ENCODE assay signal across 8 cellular contexts in genomic region chr13:114065926-114066774, GRCh38.
DNase-seq lines count a peak whose midpoint lies in the region; ATAC-seq and TF ChIP-seq lines count a peak whose summit lies in the region.

No MANE protein-coding gene starts in this region.

- no peaks in the 10 kb centered on the region for H3K9me2 ChIP-seq in OCI-LY1 (ENCODE audit: low read depth, low read length)

- H3K79me2 ChIP-seq in OCI-LY1 (ENCODE audit: insufficient read depth, low read length), result no peaks in the 10 kb centered on the region

- H3K36me3 ChIP-seq in GM06990 (ENCODE audit: control insufficient read depth, insufficient read depth, low read length) (no peaks in the 10 kb centered on the region; the same call in none of the 2 replicates), OCI-LY1 (ENCODE audit: insufficient read depth, low read length) (no peaks in the 10 kb centered on the region), ovary (no peaks in the 10 kb centered on the region)

- ATAC-seq in HG03378 (IDR thresholded peaks at IDR 0.05; ENCODE audit: unreplicated experiment) (no peak), GM19035 (IDR thresholded peaks at IDR 0.05; ENCODE audit: unreplicated experiment) (no peak)

- H3K9me3 Mint-ChIP-seq in chondrocyte (ENCODE audit: low read depth), result no peaks in the 10 kb centered on the region

- H3K36me3 Mint-ChIP-seq in chondrocyte (ENCODE audit: low read depth), result peaks cover 3% of the 10 kb centered on the region

- DNase-seq in GM06990 (ENCODE audit: extremely low read depth, insufficient read length) (peak; percentile 69), chondrocyte (ENCODE audit: low spot score) (peak; percentile 89), ovary (peak in 1 of 5 donors; percentile 49), kidney glomerular epithelial cell (lab: John Stamatoyannopoulos, UW) (no peak), dedifferentiated amniotic fluid mesenchymal stem cell (ENCODE audit: extremely low spot score) (no peak)

- peak overlapping the region; percentile 61 for H3K4me2 ChIP-seq in OCI-LY1 (ENCODE audit: low read length)

- H3K27ac ChIP-seq in OCI-LY1 (ENCODE audit: low read depth, low read length, poor library complexity, severe bottlenecking) (peak overlapping the region; percentile 81), ovary (peak overlapping the region; percentile 89 to 99)

- no peaks in the 10 kb centered on the region for H3K27me3 Mint-ChIP-seq in chondrocyte (ENCODE audit: low read depth)

- TF ChIP-seq CTCF in GM06990 (IDR thresholded peaks at IDR 0.05; ENCODE audit: insufficient read depth, low read length, poor library complexity, severe bottlenecking) (no peak), OCI-LY1 (IDR thresholded peaks at IDR 0.05; ENCODE audit: low read length) (no peak), chondrocyte (IDR thresholded peaks at IDR 0.05) (no peak), ovary (IDR thresholded peaks at IDR 0.05) (no peak)

- H4K20me1 ChIP-seq in OCI-LY1 (ENCODE audit: insufficient read depth, low read length), result no peaks in the 10 kb centered on the region

- H3K4me3 Mint-ChIP-seq in chondrocyte (ENCODE audit: unreplicated experiment), result peak overlapping the region; percentile 72

- WGBS in ovary, 3 donors, result 85 to 89% (median 85%) methylated on average over 35 of the region's 35 CpGs

- H3K27ac Mint-ChIP-seq in chondrocyte (ENCODE audit: unreplicated experiment), result peak overlapping the region; percentile 100

- peaks cover 74% of the 10 kb centered on the region for H3K4me1 Mint-ChIP-seq in chondrocyte (ENCODE audit: low read depth)

- H3K4me3 ChIP-seq in GM06990 (replicated peaks; ENCODE audit: low read depth, low read length), result peak overlapping the region; percentile 70
- peak overlapping the region; percentile 47 for H3K4me3 ChIP-seq in OCI-LY1 (ENCODE audit: low read depth, low read length, poor library complexity, severe bottlenecking)
- H3K4me3 ChIP-seq in ovary, result no peak overlapping the region

- TF ChIP-seq EP300 in ovary (IDR thresholded peaks at IDR 0.05), result no peak

- no peak overlapping the region for H2AFZ ChIP-seq in OCI-LY1 (ENCODE audit: low read length)

- H3K27me3 ChIP-seq in GM06990 (replicated peaks; ENCODE audit: control insufficient read depth, insufficient read depth, low read length), result no peaks in the 10 kb centered on the region
- no peaks in the 10 kb centered on the region for H3K27me3 ChIP-seq in OCI-LY1 (ENCODE audit: insufficient read depth, low read length)
- no peaks in the 10 kb centered on the region for H3K27me3 ChIP-seq in ovary

- peaks cover 52% of the 10 kb centered on the region for H3K4me1 ChIP-seq in OCI-LY1 (ENCODE audit: insufficient read depth, low read length, severe bottlenecking)
- peaks cover 22% of the 10 kb centered on the region for H3K4me1 ChIP-seq in ovary (ENCODE audit: insufficient read depth)

- intact Hi-C loops in ovary (cut with DNase I), result loop anchor here in 3 of 4 donors (5.0 to 10.0 kb wide), 3 partner anchors 61 to 69 kb away; partner anchors contain the start of gene RASA3 (in 2 of the 3)

- no peaks in the 10 kb centered on the region for H3K9me3 ChIP-seq in OCI-LY1 (ENCODE audit: low read length)
- H3K9me3 ChIP-seq in ovary, result no peaks in the 10 kb centered on the region

- H3K9ac ChIP-seq in OCI-LY1 (ENCODE audit: low read length), result peak overlapping the region; percentile 51

- TF ChIP-seq POLR2A in ovary (IDR thresholded peaks at IDR 0.05), result no peak

- no peaks in the 10 kb centered on the region for H3F3A ChIP-seq in OCI-LY1 (ENCODE audit: insufficient read depth, low read length)

Comparison
In these comparisons a context has a peak if more than half of its experiments do, and no peak if none do; other contexts are left out.
1. DNase-seq: peak in GM06990 (single experiment) and chondrocyte (single experiment); none in kidney glomerular epithelial cell (single experiment) and dedifferentiated amniotic fluid mesenchymal stem cell (single experiment).